Comparison of ENCODE assay signal across 1 cellular context in genomic region chr19:48512504-48513288, GRCh38.
TF ChIP-seq lines count a peak whose summit lies in the region.

No MANE protein-coding gene starts in this region.

TF ChIP-seq in GM12878, 131 proteins besides CTCF, POLR2A, EP300 and RAD21:
- TF ChIP-seq CREM (IDR thresholded peaks at IDR 0.05; ENCODE audit: low read depth) (no peak), NR2C2 (IDR thresholded peaks at IDR 0.05; ENCODE audit: borderline replicate concordance, control insufficient read depth, insufficient read length, low read depth) (peak; percentile 39)
